8 cellular contexts compared by ENCODE assay signal in genomic region chr19:35628264-35628564, GRCh38. TPM values are rescaled to one million over a fixed set of nuclear protein-coding genes. Genes with fewer than 3 reads are reported as not detected.
DNase-seq lines count a peak whose midpoint lies in the region; ATAC-seq and TF ChIP-seq lines count a peak whose summit lies in the region.
"Had no signal": no experiment of that assay in that cellular context is flagged by ENCODE, and none has a peak within 500 bp of the region (broad histone marks: within the 10 kb centered on the region; RNA-seq: fewer than 3 reads in every experiment).

No MANE protein-coding gene starts in this region.

- no peak for ATAC-seq in GM21381 (IDR thresholded peaks at IDR 0.05; ENCODE audit: unreplicated experiment)

- POLR2A ChIA-PET in HEK293 (lab: Yijun Ruan, JAX): interaction anchor here (0.5 to 1.7 kb wide), 9 partner anchors 9 to 302 kb away, joined by 3 to 11 read pairs (median 4); partner anchors contain the start of genes COX6B1 and HAUS5

- peaks cover 14% of the 10 kb centered on the region for H3K4me1 Mint-ChIP-seq in activated T-helper 2 cell treated with anti-CD3 and anti-CD28 coated beads, Interferon-gamma antibody, Interleukin-2, Interleukin-4, amounts not matched to agents 10 μg/mL and 5 μg/mL and 100 μg/mL, durations not matched to agents 14 hours and 24 hours and 36 hours (ENCODE audit: low read depth)
- peaks cover 21 to 32% of the 10 kb centered on the region in 2 donors for H3K4me1 Mint-ChIP-seq in immature natural killer cell

- no peak for TF ChIP-seq CTCF in HEK293 (tag by site-specific recombination; IDR thresholded peaks at IDR 0.05)

- H3K27ac Mint-ChIP-seq in activated T-helper 2 cell treated with anti-CD3 and anti-CD28 coated beads, Interferon-gamma antibody, Interleukin-2, Interleukin-4, amounts not matched to agents 10 μg/mL and 5 μg/mL and 100 μg/mL, durations not matched to agents 14 hours and 24 hours and 36 hours: peak overlapping the region; percentile 99
- H3K27ac Mint-ChIP-seq in immature natural killer cell: peak overlapping the region; percentile 91 to 99 (median 98)

- H3K4me3 ChIP-seq in HEK293 (ENCODE audit: low read depth, low read length): peak overlapping the region; percentile 48
- H3K4me3 ChIP-seq in stomach smooth muscle (ENCODE audit: low read length in 2 of 2): peak overlapping the region; percentile 82 to 94

- H3K9me3 ChIP-seq in HEK293 (ENCODE audit: control insufficient read depth, insufficient read depth, low read depth, low read length) (no peaks in the 10 kb centered on the region), stomach smooth muscle (ENCODE audit: control insufficient read depth in 2 of 2, low read length in 2 of 2) (no peaks in the 10 kb centered on the region)

- no peak for DNase-seq in activated T-helper 2 cell treated with anti-CD3 and anti-CD28 coated beads, Interferon-gamma antibody, Interleukin-2, Interleukin-4, amounts not matched to agents 10 μg/mL and 5 μg/mL and 100 μg/mL, durations not matched to agents 14 hours and 24 hours and 36 hours (ENCODE audit: low spot score)
- no peak for DNase-seq in immature natural killer cell
- no peak for DNase-seq in ureter (ENCODE audit: low spot score)
- DNase-seq in NCI-H1417 treated with DMSO at 0.1 percent for 48 hours (lab: John Stamatoyannopoulos, UW): no peak

- intact Hi-C loops in activated T-helper 2 cell treated with anti-CD3 and anti-CD28 coated beads, Interferon-gamma antibody, Interleukin-2, Interleukin-4, amounts not matched to agents 10 μg/mL and 5 μg/mL and 100 μg/mL, durations not matched to agents 14 hours and 24 hours and 36 hours (cut with micrococcal nuclease): loop anchor here (1.0 kb wide), 3 partner anchors 16 to 82 kb away; partner anchors contain the start of gene HAUS5

- CTCF ChIA-PET in HEK293 (lab: Yijun Ruan, JAX): interaction anchor here (0.6 to 1.2 kb wide), 2 partner anchors 74 to 200 kb away, joined by 3 read pairs; no protein-coding TSS in a partner anchor

- H3K9me3 Mint-ChIP-seq in activated T-helper 2 cell treated with anti-CD3 and anti-CD28 coated beads, Interferon-gamma antibody, Interleukin-2, Interleukin-4, amounts not matched to agents 10 μg/mL and 5 μg/mL and 100 μg/mL, durations not matched to agents 14 hours and 24 hours and 36 hours: no peaks in the 10 kb centered on the region
- H3K9me3 Mint-ChIP-seq in immature natural killer cell: no peaks in the 10 kb centered on the region

- H3K4me3 Mint-ChIP-seq in activated T-helper 2 cell treated with anti-CD3 and anti-CD28 coated beads, Interferon-gamma antibody, Interleukin-2, Interleukin-4, amounts not matched to agents 10 μg/mL and 5 μg/mL and 100 μg/mL, durations not matched to agents 14 hours and 24 hours and 36 hours (ENCODE audit: low read depth): peak overlapping the region; percentile 100
- H3K4me3 Mint-ChIP-seq in immature natural killer cell: peak overlapping the region; percentile 95 to 100 (median 99)

- H3K36me3 ChIP-seq in HEK293 (ENCODE audit: control insufficient read depth in 2 of 2, insufficient read depth in 1 of 2, low read length in 2 of 2) (peaks cover 40 to 70% of the 10 kb centered on the region in 2 experiments), stomach smooth muscle (ENCODE audit: control insufficient read depth in 2 of 2, insufficient read depth in 2 of 2, low read length in 2 of 2) (peaks cover 25 to 26% of the 10 kb centered on the region in 2 donors)

- H3K27me3 Mint-ChIP-seq in activated T-helper 2 cell treated with anti-CD3 and anti-CD28 coated beads, Interferon-gamma antibody, Interleukin-2, Interleukin-4, amounts not matched to agents 10 μg/mL and 5 μg/mL and 100 μg/mL, durations not matched to agents 14 hours and 24 hours and 36 hours (ENCODE audit: low read depth): no peaks in the 10 kb centered on the region
- H3K27me3 Mint-ChIP-seq in immature natural killer cell (ENCODE audit: low read depth in 3 of 3): peaks cover 5 to 8% (median 5%) of the 10 kb centered on the region in 3 donors

- H3K27ac ChIP-seq in HEK293 (ENCODE audit: extremely low read depth, low read depth, low read length) (peak overlapping the region; percentile 83), stomach smooth muscle (ENCODE audit: low read length) (peak overlapping the region; percentile 94)

- H3K27me3 ChIP-seq in stomach smooth muscle (ENCODE audit: control insufficient read depth in 1 of 2, insufficient read depth in 2 of 2, low read length in 2 of 2): no peaks in the 10 kb centered on the region

- peaks cover 31% of the 10 kb centered on the region for H3K36me3 Mint-ChIP-seq in activated T-helper 2 cell treated with anti-CD3 and anti-CD28 coated beads, Interferon-gamma antibody, Interleukin-2, Interleukin-4, amounts not matched to agents 10 μg/mL and 5 μg/mL and 100 μg/mL, durations not matched to agents 14 hours and 24 hours and 36 hours (ENCODE audit: low read depth)
- H3K36me3 Mint-ChIP-seq in immature natural killer cell: peaks cover 10 to 24% (median 15%) of the 10 kb centered on the region in 3 donors

- H3K4me1 ChIP-seq in HEK293 (ENCODE audit: control insufficient read depth, insufficient read depth, low read length) (peaks cover 13% of the 10 kb centered on the region), stomach smooth muscle (ENCODE audit: control insufficient read depth, insufficient read depth, low read length) (peaks cover 17% of the 10 kb centered on the region)

- peak overlapping the region; percentile 87 to 95 for H3K9ac ChIP-seq in stomach smooth muscle (ENCODE audit: low read length in 2 of 2)

TF ChIP-seq in HEK293, 187 proteins besides CTCF, POLR2A, EP300 and RAD21:
- TF ChIP-seq ZNF501 (tag by site-specific recombination; IDR thresholded peaks at IDR 0.05) (no peak), ZNF610 (tag by site-specific recombination; IDR thresholded peaks at IDR 0.05; ENCODE audit: borderline replicate concordance) (0 out of 2 replicates have a peak, but pooled peaks have one; percentile 51), KLF1 (tag by site-specific recombination; IDR thresholded peaks at IDR 0.05) (no peak), ZFHX2 (tag by site-specific recombination; conservative IDR thresholded peaks at IDR 0.05) (no peak), ZNF561 (tag by site-specific recombination; IDR thresholded peaks at IDR 0.05; ENCODE audit: borderline replicate concordance) (peak; percentile 75; the same call in 1 of the 2 replicates), ZNF311 (tag by site-specific recombination; IDR thresholded peaks at IDR 0.05; ENCODE audit: borderline replicate concordance) (no peak)

RNA-seq across cellular contexts. Expression of gene RBM42, which starts 0.6 kb away (rescaled TPM):
- total RNA-seq in activated T-helper 2 cell treated with anti-CD3 and anti-CD28 coated beads, Interferon-gamma antibody, Interleukin-2, Interleukin-4, amounts not matched to agents 10 μg/mL and 5 μg/mL and 100 μg/mL, durations not matched to agents 14 hours and 24 hours and 36 hours: 101 and 102 TPM in 2 replicates
- 10 to 100 TPM; 51.4 to 91.8 (median 72.7) TPM for polyA plus RNA-seq in immature natural killer cell
- 66.6 TPM for total RNA-seq in ureter

RNA-seq across cellular contexts. Expression of gene ETV2, which starts 13.3 kb away (rescaled TPM):
- 1.0 and 1.6 TPM in 2 replicates for total RNA-seq in activated T-helper 2 cell treated with anti-CD3 and anti-CD28 coated beads, Interferon-gamma antibody, Interleukin-2, Interleukin-4, amounts not matched to agents 10 μg/mL and 5 μg/mL and 100 μg/mL, durations not matched to agents 14 hours and 24 hours and 36 hours
- polyA plus RNA-seq in immature natural killer cell: under 1 TPM; 0.55 to 0.79 (median 0.68) TPM
- 1.1 TPM for total RNA-seq in ureter

RNA-seq across cellular contexts. Expression of gene HAUS5, which starts 15.7 kb away (rescaled TPM):
- 42.5 and 43.1 TPM in 2 replicates for total RNA-seq in activated T-helper 2 cell treated with anti-CD3 and anti-CD28 coated beads, Interferon-gamma antibody, Interleukin-2, Interleukin-4, amounts not matched to agents 10 μg/mL and 5 μg/mL and 100 μg/mL, durations not matched to agents 14 hours and 24 hours and 36 hours
- polyA plus RNA-seq in immature natural killer cell: 1 to 10 TPM in 2 of 3 donors, under 1 TPM in 1; 0.98 to 7.5 (median 6.0) TPM
- 19.2 TPM for total RNA-seq in ureter

RNA-seq across cellular contexts. Expression of gene COX6B1, which starts 19.9 kb away (rescaled TPM):
- total RNA-seq in activated T-helper 2 cell treated with anti-CD3 and anti-CD28 coated beads, Interferon-gamma antibody, Interleukin-2, Interleukin-4, amounts not matched to agents 10 μg/mL and 5 μg/mL and 100 μg/mL, durations not matched to agents 14 hours and 24 hours and 36 hours: 431 and 461 TPM in 2 replicates
- 1,000 to 10,000 TPM in 1 of 3 donors, 100 to 1,000 TPM in 2; 711 to 1,050 (median 736) TPM for polyA plus RNA-seq in immature natural killer cell
- 473 TPM for total RNA-seq in ureter

RNA-seq across cellular contexts. Expression of gene UPK1A, which starts 38.1 kb away (rescaled TPM):
- total RNA-seq in activated T-helper 2 cell treated with anti-CD3 and anti-CD28 coated beads, Interferon-gamma antibody, Interleukin-2, Interleukin-4, amounts not matched to agents 10 μg/mL and 5 μg/mL and 100 μg/mL, durations not matched to agents 14 hours and 24 hours and 36 hours: 0.59 and 1.2 TPM in 2 replicates
- not detected for polyA plus RNA-seq in immature natural killer cell
- 631 TPM for total RNA-seq in ureter
- total RNA-seq: glomerular endothelial cell had no signal
